ENCODE assay signal across 8 cellular contexts in genomic region chr11:64803163-64803845, GRCh38. TPM values are rescaled to one million over a fixed set of nuclear protein-coding genes. Genes with fewer than 3 reads are reported as not detected.
DNase-seq lines count a peak whose midpoint lies in the region; ATAC-seq and TF ChIP-seq lines count a peak whose summit lies in the region.

Gene MAP4K2 (minus strand): TSS chr11:64803214. CDS start chr11:64803149, 65 bp downstream.

- intact Hi-C loops in CD4-positive, alpha-beta T cell (cut with DNase I, micrococcal nuclease) = loop anchor here in 1 of 2 experiments (5.0 kb wide), 2 partner anchors 84 to 309 kb away; partner anchors contain the start of gene TM7SF2
- intact Hi-C loops in naive thymus-derived CD4-positive, alpha-beta T cell (cut with micrococcal nuclease) = loop anchor here (1.0 to 5.0 kb wide), 7 partner anchors 24 to 314 kb away; partner anchors contain the start of genes EHD1 (in 1 of the 2), SF1 (in 1 of the 2) and ZNHIT2 (in 1 of the 2)

- peak; percentile 67 to 92 (median 82) for DNase-seq in CD4-positive, alpha-beta T cell
- DNase-seq in KG1 (lab: John Stamatoyannopoulos, UW) = peak; percentile 85
- DNase-seq in RPMI7951 (ENCODE audit: low read depth) = peak; percentile 85
- DNase-seq in activated T-helper 1 cell treated with anti-CD3 and anti-CD28 coated beads, Interleukin-2, amount 50 U/mL, for 16 hours (ENCODE audit: low read depth in 1 of 2, low spot score in 1 of 2) = peak; percentile 62 to 84
- peak; percentile 81 for DNase-seq in fibroblast of gingiva (ENCODE audit: low read depth)
- peak; percentile 80 to 96 (median 87) for DNase-seq in naive thymus-derived CD4-positive, alpha-beta T cell
- peak; percentile 85 to 88 for DNase-seq in stimulated activated effector memory CD8-positive, alpha-beta T cell treated with anti-CD3 and anti-CD28 coated beads, Interleukin-12 subunit alpha, Interleukin-12 subunit beta, amount 100 ng/mL, for 72 hours (ENCODE audit: low spot score in 2 of 2)

- H3K36me3 Mint-ChIP-seq in CD4-positive, alpha-beta T cell (ENCODE audit: low read depth) = peaks cover 62% of the 10 kb centered on the region
- H3K36me3 Mint-ChIP-seq in naive thymus-derived CD4-positive, alpha-beta T cell = peaks cover 5 to 22% (median 10%) of the 10 kb centered on the region in 5 donors
- peaks cover 30% of the 10 kb centered on the region for H3K36me3 Mint-ChIP-seq in stimulated activated effector memory CD8-positive, alpha-beta T cell treated with anti-CD3 and anti-CD28 coated beads, Interleukin-12 subunit alpha, Interleukin-12 subunit beta, amount 100 ng/mL, for 72 hours

- H3K9me3 Mint-ChIP-seq in CD4-positive, alpha-beta T cell = no peaks in the 10 kb centered on the region
- no peaks in the 10 kb centered on the region for H3K9me3 Mint-ChIP-seq in naive thymus-derived CD4-positive, alpha-beta T cell
- H3K9me3 Mint-ChIP-seq in stimulated activated effector memory CD8-positive, alpha-beta T cell treated with anti-CD3 and anti-CD28 coated beads, Interleukin-12 subunit alpha, Interleukin-12 subunit beta, amount 100 ng/mL, for 72 hours = no peaks in the 10 kb centered on the region

- peak within 1 kb of the TSS; percentile 86 for H3K27ac ChIP-seq in CD4-positive, alpha-beta T cell (ENCODE audit: low read depth, low read length)
- peak within 1 kb of the TSS; percentile 98 for H3K27ac ChIP-seq in naive thymus-derived CD4-positive, alpha-beta T cell (ENCODE audit: low read depth, low read length)

- peak; percentile 86 for ATAC-seq in CD4-positive, alpha-beta T cell (ENCODE audit: poor library complexity)
- peak; percentile 53 for ATAC-seq in GM19467 (IDR thresholded peaks at IDR 0.05; ENCODE audit: unreplicated experiment)
- ATAC-seq in naive thymus-derived CD4-positive, alpha-beta T cell = peak; percentile 98
- peak; percentile 90 for ATAC-seq in stimulated activated effector memory CD8-positive, alpha-beta T cell treated with anti-CD3 and anti-CD28 coated beads, Interleukin-12 subunit alpha, Interleukin-12 subunit beta, amount 100 ng/mL, for 72 hours

- no peak for TF ChIP-seq CTCF in CD4-positive, alpha-beta T cell (IDR thresholded peaks at IDR 0.05)

- H3K4me3 ChIP-seq in naive thymus-derived CD4-positive, alpha-beta T cell (ENCODE audit: low read length) = peak within 1 kb of the TSS; percentile 91

- peaks cover 9 to 23% of the 10 kb centered on the region in 2 donors for H3K4me1 ChIP-seq in naive thymus-derived CD4-positive, alpha-beta T cell (ENCODE audit: control insufficient read depth in 2 of 2, insufficient read depth in 2 of 2, low read length in 2 of 2)

- CTCF ChIA-PET in CD4-positive, alpha-beta T cell (lab: Charles Lee) = interaction anchor here (1.1 to 1.9 kb wide), 4 partner anchors 41 to 85 kb away, joined by 3 to 4 read pairs (median 4); partner anchors contain the start of gene CDC42BPG
- CTCF ChIA-PET in naive thymus-derived CD4-positive, alpha-beta T cell (lab: Charles Lee) = interaction anchor here (0.9 to 1.7 kb wide), 6 partner anchors 22 to 59 kb away, joined by 3 to 6 read pairs (median 3); partner anchors contain the start of genes CDC42BPG and RASGRP2

- POLR2A ChIA-PET in CD4-positive, alpha-beta T cell (lab: Charles Lee) = interaction anchor here (0.9 to 5.7 kb wide), 17 partner anchors 8 to 486 kb away, joined by 3 to 81 read pairs (median 8); partner anchors contain the start of genes CDC42BPG, EHD1, FAU and MAJIN
- POLR2A ChIA-PET in naive thymus-derived CD4-positive, alpha-beta T cell (lab: Charles Lee) = interaction anchor here (0.7 to 12.0 kb wide), 15 partner anchors 9 to 1963 kb away, joined by 3 to 125 read pairs (median 6); partner anchors contain the start of genes RASGRP2 and SF1

- H3K4me1 Mint-ChIP-seq in CD4-positive, alpha-beta T cell (ENCODE audit: low read depth) = peaks cover 38% of the 10 kb centered on the region
- peaks cover 27 to 43% (median 32%) of the 10 kb centered on the region in 7 donors for H3K4me1 Mint-ChIP-seq in naive thymus-derived CD4-positive, alpha-beta T cell
- H3K4me1 Mint-ChIP-seq in stimulated activated effector memory CD8-positive, alpha-beta T cell treated with anti-CD3 and anti-CD28 coated beads, Interleukin-12 subunit alpha, Interleukin-12 subunit beta, amount 100 ng/mL, for 72 hours = peaks cover 38% of the 10 kb centered on the region

- peak within 1 kb of the TSS; percentile 91 for H3K27ac Mint-ChIP-seq in CD4-positive, alpha-beta T cell
- H3K27ac Mint-ChIP-seq in naive thymus-derived CD4-positive, alpha-beta T cell = peak within 1 kb of the TSS; percentile 82 to 97 (median 95)
- H3K27ac Mint-ChIP-seq in stimulated activated effector memory CD8-positive, alpha-beta T cell treated with anti-CD3 and anti-CD28 coated beads, Interleukin-12 subunit alpha, Interleukin-12 subunit beta, amount 100 ng/mL, for 72 hours = peak within 1 kb of the TSS; percentile 93

- peak within 1 kb of the TSS; percentile 91 for H3K4me3 Mint-ChIP-seq in CD4-positive, alpha-beta T cell
- peak within 1 kb of the TSS; percentile 85 to 92 (median 88) for H3K4me3 Mint-ChIP-seq in naive thymus-derived CD4-positive, alpha-beta T cell
- H3K4me3 Mint-ChIP-seq in stimulated activated effector memory CD8-positive, alpha-beta T cell treated with anti-CD3 and anti-CD28 coated beads, Interleukin-12 subunit alpha, Interleukin-12 subunit beta, amount 100 ng/mL, for 72 hours = peak within 1 kb of the TSS; percentile 85

- H3K36me3 ChIP-seq in naive thymus-derived CD4-positive, alpha-beta T cell (ENCODE audit: control insufficient read depth in 2 of 3, insufficient read depth in 3 of 3, low read length in 3 of 3) = peaks cover 0 to 67% (median 5%) of the 10 kb centered on the region in 3 experiments

- H3K27me3 ChIP-seq in CD4-positive, alpha-beta T cell (ENCODE audit: control insufficient read depth, insufficient read depth, low read length) = no peaks in the 10 kb centered on the region
- no peaks in the 10 kb centered on the region for H3K27me3 ChIP-seq in naive thymus-derived CD4-positive, alpha-beta T cell (ENCODE audit: control insufficient read depth in 2 of 2, insufficient read depth in 2 of 2, low read length in 2 of 2)

- H3K9me3 ChIP-seq in CD4-positive, alpha-beta T cell (ENCODE audit: control insufficient read depth, low read length) = no peaks in the 10 kb centered on the region
- H3K9me3 ChIP-seq in naive thymus-derived CD4-positive, alpha-beta T cell (ENCODE audit: control insufficient read depth in 2 of 3, low read length in 3 of 3) = no peaks in the 10 kb centered on the region

- H3K27me3 Mint-ChIP-seq in CD4-positive, alpha-beta T cell = no peaks in the 10 kb centered on the region
- H3K27me3 Mint-ChIP-seq in naive thymus-derived CD4-positive, alpha-beta T cell = no peaks in the 10 kb centered on the region

RNA-seq across cellular contexts. Expression of gene MAP4K2, which starts in this region (rescaled TPM):
- total RNA-seq in CD4-positive, alpha-beta T cell = 10 to 100 TPM; 71.9 to 74.1 TPM
- total RNA-seq in RPMI7951 (2014; rRNA removed; shearing (Covaris generic)) = 13.9 and 16.1 TPM in 2 replicates
- 100 to 1,000 TPM in 2 of 5 experiments, 10 to 100 TPM in 3; 75.2 to 130 (median 84.3) TPM for total RNA-seq in naive thymus-derived CD4-positive, alpha-beta T cell
- 10 to 100 TPM; 40.7 to 63.0 TPM for polyA plus RNA-seq in naive thymus-derived CD4-positive, alpha-beta T cell

Comparison
In these comparisons a context has a peak if more than half of its experiments do, and no peak if none do; other contexts are left out.
1. Peak in every context shown above with its lines: DNase-seq, ATAC-seq, H3K4me3 ChIP-seq and H3K27ac ChIP-seq.